1 cellular context compared by ENCODE assay signal in the genomic region with DNA sequence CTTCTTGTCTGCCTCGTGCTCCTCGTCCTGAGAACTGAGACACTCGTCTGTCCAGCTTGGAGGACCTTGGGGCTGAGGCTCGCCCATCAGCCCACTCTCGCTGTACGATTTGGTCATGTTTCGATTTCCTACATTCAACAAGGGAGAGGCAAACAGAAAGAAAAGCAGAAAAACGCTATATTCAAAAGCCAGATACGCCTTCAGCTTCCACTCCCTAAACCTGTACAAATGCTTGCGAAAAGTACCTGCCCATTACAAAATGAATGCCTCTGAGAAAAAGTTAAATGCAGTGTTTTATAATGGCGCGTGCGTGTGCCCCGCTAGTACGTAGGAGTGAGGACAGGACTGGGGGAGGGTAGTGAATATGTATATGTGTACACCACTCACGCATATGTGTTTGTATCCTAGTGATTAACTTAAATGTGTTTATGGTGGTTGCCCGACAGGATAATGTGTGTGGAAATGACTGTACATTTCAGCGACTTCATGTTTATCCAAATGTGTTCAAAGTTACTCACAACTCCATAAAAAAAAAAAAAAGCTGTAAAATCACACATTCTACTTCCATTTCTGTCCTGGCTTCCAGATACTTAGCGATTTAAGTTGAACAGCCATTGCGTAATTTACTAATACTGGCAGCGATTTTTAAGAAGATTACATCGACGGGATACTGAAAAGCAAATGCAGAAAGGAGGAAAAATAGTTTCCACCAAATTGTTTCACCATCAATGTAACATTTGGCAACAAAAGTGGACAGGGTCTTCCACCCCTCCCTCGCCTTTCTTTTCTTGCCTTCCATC.
TF ChIP-seq lines count a peak whose summit lies in the region.

No MANE protein-coding gene starts in this region.

TF ChIP-seq in HepG2, 621 proteins besides CTCF, POLR2A, EP300 and RAD21:
- TF ChIP-seq AHR (CRISPR knock-in tag; IDR thresholded peaks at IDR 0.05) = no peak
- peak; percentile 71; the same call in 1 of the 2 replicates for TF ChIP-seq CEBPB (IDR thresholded peaks at IDR 0.05; ENCODE audit: borderline replicate concordance, low read depth, low read length)
TF ChIP-seq in HepG2: peak in this region for 1.
